Comparison of ENCODE assay signal across 8 cellular contexts in genomic region chr12:54017845-54018607, GRCh38. TPM values are rescaled to one million over a fixed set of nuclear protein-coding genes. Genes with fewer than 3 reads are reported as not detected.
DNase-seq lines count a peak whose midpoint lies in the region; ATAC-seq and TF ChIP-seq lines count a peak whose summit lies in the region.

No MANE protein-coding gene starts in this region.

- peaks cover 38% of the 10 kb centered on the region for H3F3A ChIP-seq in GM23338 (replicated peaks; ENCODE audit: low read depth)

- H3K9me3 Mint-ChIP-seq in GM23338 = peaks cover under 1% of the 10 kb centered on the region; the same call in 2 of the 3 replicates
- H3K9me3 Mint-ChIP-seq in activated naive CD4-positive, alpha-beta T cell treated with anti-CD3 and anti-CD28 coated beads, Interleukin-2, amount 50 U/mL, for 72 hours = no peaks in the 10 kb centered on the region

- TF ChIP-seq CTCF in GM23338 (conservative IDR thresholded peaks at IDR 0.05; ENCODE audit: low read depth in 2 of 2) (no peak), left ventricle myocardium inferior (IDR thresholded peaks at IDR 0.05; ENCODE audit: borderline replicate concordance) (no peak), vagina (IDR thresholded peaks at IDR 0.05) (no peak)

- H3K79me2 ChIP-seq in GM23338 (replicated peaks; ENCODE audit: insufficient read depth) = no peaks in the 10 kb centered on the region

- DNase-seq in ELR (ENCODE audit: low read depth) (peak; percentile 88), GM23338 (ENCODE audit: low spot score) (peak; percentile 86), M059J (ENCODE audit: low read depth) (peak; percentile 95), SK-MEL-5 (ENCODE audit: low read depth, low spot score) (peak; percentile 94), left ventricle myocardium inferior (peak; percentile 43), vagina (ENCODE audit: extremely low spot score in 2 of 2) (no peak)
- peak; percentile 60 to 72 for DNase-seq in activated naive CD4-positive, alpha-beta T cell treated with anti-CD3 and anti-CD28 coated beads, Interleukin-2, amount 50 U/mL, for 72 hours (ENCODE audit: low spot score in 2 of 2)

- H3K36me3 ChIP-seq in GM23338 (ENCODE audit: insufficient read depth) = no peaks in the 10 kb centered on the region; the same call in 1 of the 2 replicates
- H3K36me3 ChIP-seq in left ventricle myocardium inferior = no peaks in the 10 kb centered on the region
- H3K36me3 ChIP-seq in rectal smooth muscle tissue (ENCODE audit: control insufficient read depth, insufficient read depth, low read length) = no peaks in the 10 kb centered on the region
- H3K36me3 ChIP-seq in vagina = no peaks in the 10 kb centered on the region

- in situ Hi-C loops in SK-MEL-5 (cut with HindIII; ENCODE audit: low pct_unique_long_range_greater_than_20kb, low sequenced_read_pairs) = no loop called here

- no peak overlapping the region for H3K9ac ChIP-seq in rectal smooth muscle tissue (ENCODE audit: low read length)

- H3K4me1 ChIP-seq in GM23338 (ENCODE audit: insufficient read depth) = peaks cover 42% of the 10 kb centered on the region
- H3K4me1 ChIP-seq in left ventricle myocardium inferior = peaks cover 48% of the 10 kb centered on the region
- H3K4me1 ChIP-seq in rectal smooth muscle tissue (ENCODE audit: control insufficient read depth, insufficient read depth, low read length) = no peaks in the 10 kb centered on the region
- peaks cover 39% of the 10 kb centered on the region for H3K4me1 ChIP-seq in vagina

- H2AFZ ChIP-seq in GM23338 = peak overlapping the region; percentile 80

- H3K4me1 Mint-ChIP-seq in GM23338 = peaks cover 30% of the 10 kb centered on the region

- H3K27me3 Mint-ChIP-seq in GM23338 (ENCODE audit: insufficient read depth, low read depth, poor library complexity) = peaks cover 98% of the 10 kb centered on the region

- peak; percentile 56 for ATAC-seq in GM23338
- peak; percentile 89 for ATAC-seq in activated naive CD4-positive, alpha-beta T cell treated with anti-CD3 and anti-CD28 coated beads, Interleukin-2, amount 50 U/mL, for 72 hours

- no peaks in the 10 kb centered on the region for H3K9me3 ChIP-seq in left ventricle myocardium inferior (replicated peaks)
- H3K9me3 ChIP-seq in vagina = no peaks in the 10 kb centered on the region

- peak overlapping the region; percentile 62 for H3K4me3 Mint-ChIP-seq in GM23338

- peak overlapping the region; percentile 89 for H3K4me2 ChIP-seq in GM23338

- H3K27ac ChIP-seq in GM23338 (ENCODE audit: low read depth) (no peak overlapping the region), left ventricle myocardium inferior (replicated peaks) (no peak overlapping the region), rectal smooth muscle tissue (ENCODE audit: low read depth, low read length) (no peak overlapping the region), vagina (no peak overlapping the region)

- peaks cover 100% of the 10 kb centered on the region for H3K27me3 ChIP-seq in GM23338 (ENCODE audit: insufficient read depth)
- peaks cover 100% of the 10 kb centered on the region for H3K27me3 ChIP-seq in left ventricle myocardium inferior (ENCODE audit: low read depth)
- H3K27me3 ChIP-seq in rectal smooth muscle tissue (ENCODE audit: control insufficient read depth, insufficient read depth, low read length) = peaks cover 66% of the 10 kb centered on the region
- peaks cover 30% of the 10 kb centered on the region for H3K27me3 ChIP-seq in vagina

- H3K36me3 Mint-ChIP-seq in GM23338 (ENCODE audit: low read depth) = no peaks in the 10 kb centered on the region; the same call in 2 of the 3 replicates
- H3K36me3 Mint-ChIP-seq in activated naive CD4-positive, alpha-beta T cell treated with anti-CD3 and anti-CD28 coated beads, Interleukin-2, amount 50 U/mL, for 72 hours = peaks cover 0 to 7% of the 10 kb centered on the region in 2 donors

- H3K4me3 ChIP-seq in GM23338 (peak overlapping the region; percentile 63), left ventricle myocardium inferior (peak overlapping the region; percentile 66), rectal smooth muscle tissue (ENCODE audit: low read length) (peak overlapping the region; percentile 23), vagina (peak overlapping the region; percentile 27 to 38)

- no peak for TF ChIP-seq POLR2A in vagina (IDR thresholded peaks at IDR 0.05)

- no peak overlapping the region for H3K27ac Mint-ChIP-seq in GM23338
- peak overlapping the region in 1 of 2 donors; percentile 25 for H3K27ac Mint-ChIP-seq in activated naive CD4-positive, alpha-beta T cell treated with anti-CD3 and anti-CD28 coated beads, Interleukin-2, amount 50 U/mL, for 72 hours

- no peaks in the 10 kb centered on the region for H3K9me2 ChIP-seq in GM23338 (ENCODE audit: insufficient read depth)

- intact Hi-C loops in left ventricle myocardium inferior (cut with micrococcal nuclease) = no loop called here
- intact Hi-C loops in vagina (cut with DNase I) = loop anchor here (5.0 kb wide), 1 partner anchor 109 kb away; no protein-coding TSS in a partner anchor

- H4K20me1 ChIP-seq in GM23338 (replicated peaks; ENCODE audit: insufficient read depth) = peaks cover 40% of the 10 kb centered on the region

TF ChIP-seq in GM23338, 12 proteins besides CTCF, POLR2A, EP300 and RAD21:
- TF ChIP-seq CREB1 (CRISPR knock-in tag; IDR thresholded peaks at IDR 0.05; ENCODE audit: low read depth) (no peak), ZNF114 (CRISPR knock-in tag; IDR thresholded peaks at IDR 0.05) (no peak), ETS1 (IDR thresholded peaks at IDR 0.05) (no peak), EZH2phosphoT487 (IDR thresholded peaks at IDR 0.05; ENCODE audit: unreplicated experiment) (peak; percentile 43), EZH2 (IDR thresholded peaks at IDR 0.05; ENCODE audit: low read depth, unreplicated experiment) (peak; percentile 68)

RNA-seq across cellular contexts. Expression of gene HOXC8, which starts 9.2 kb away (rescaled TPM):
- total RNA-seq in GM23338 (2014; rRNA removed; shearing (Covaris generic)) = not detected in 2 replicates
- not detected in 2 replicates for polyA plus RNA-seq in GM23338 (2016; fragmentation: Nextera tagmentation; extraction: Ambion mirVana)
- total RNA-seq in M059J (2014; rRNA removed; shearing (Covaris generic)) = 0.84 and 1.2 TPM in 2 replicates
- 1.0 and 1.1 TPM in 2 replicates for total RNA-seq in SK-MEL-5 (2014; rRNA removed; shearing (Covaris generic))
- polyA plus RNA-seq in SK-MEL-5 (2015; cell fraction: cytosol; rRNA removed) = 4.2 and 5.3 TPM in 2 replicates
- polyA plus RNA-seq in SK-MEL-5 (2015; cell fraction: nucleus; rRNA removed) = 6.3 and 7.8 TPM in 2 replicates
- total RNA-seq in activated naive CD4-positive, alpha-beta T cell treated with anti-CD3 and anti-CD28 coated beads, Interleukin-2, amount 50 U/mL, for 72 hours = not detected
- total RNA-seq in left ventricle myocardium inferior = not detected
- total RNA-seq in vagina = not detected

RNA-seq across cellular contexts. Expression of gene HOXC6, which starts 10.2 kb away (rescaled TPM):
- total RNA-seq in GM23338 (2014; rRNA removed; shearing (Covaris generic)) = not detected in 2 replicates
- not detected in 2 replicates for polyA plus RNA-seq in GM23338 (2016; fragmentation: Nextera tagmentation; extraction: Ambion mirVana)
- total RNA-seq in M059J (2014; rRNA removed; shearing (Covaris generic)) = 2.5 and 5.2 TPM in 2 replicates
- 1.5 and 2.1 TPM in 2 replicates for total RNA-seq in SK-MEL-5 (2014; rRNA removed; shearing (Covaris generic))
- polyA plus RNA-seq in SK-MEL-5 (2015; cell fraction: cytosol; rRNA removed) = 8.4 and 10.3 TPM in 2 replicates
- polyA plus RNA-seq in SK-MEL-5 (2015; cell fraction: nucleus; rRNA removed) = 4.1 and 13.3 TPM in 2 replicates
- not detected for total RNA-seq in activated naive CD4-positive, alpha-beta T cell treated with anti-CD3 and anti-CD28 coated beads, Interleukin-2, amount 50 U/mL, for 72 hours
- total RNA-seq in left ventricle myocardium inferior = not detected
- not detected for total RNA-seq in vagina

RNA-seq across cellular contexts. Expression of gene HOXC5, which starts 14.8 kb away (rescaled TPM):
- not detected in 2 replicates for total RNA-seq in GM23338 (2014; rRNA removed; shearing (Covaris generic))
- polyA plus RNA-seq in GM23338 (2016; fragmentation: Nextera tagmentation; extraction: Ambion mirVana) = not detected in 2 replicates
- 0.25 TPM in 1 of 2 replicates, not detected in the other for total RNA-seq in M059J (2014; rRNA removed; shearing (Covaris generic))
- total RNA-seq in SK-MEL-5 (2014; rRNA removed; shearing (Covaris generic)) = not detected in 2 replicates
- polyA plus RNA-seq in SK-MEL-5 (2015; cell fraction: cytosol; rRNA removed) = not detected in 2 replicates
- not detected in 2 replicates for polyA plus RNA-seq in SK-MEL-5 (2015; cell fraction: nucleus; rRNA removed)
- total RNA-seq in activated naive CD4-positive, alpha-beta T cell treated with anti-CD3 and anti-CD28 coated beads, Interleukin-2, amount 50 U/mL, for 72 hours = not detected
- not detected for total RNA-seq in left ventricle myocardium inferior
- not detected for total RNA-seq in vagina

RNA-seq across cellular contexts. Expression of gene HOXC9, which starts 18.1 kb away (rescaled TPM):
- total RNA-seq in GM23338 (2014; rRNA removed; shearing (Covaris generic)) = not detected in 2 replicates
- not detected in 2 replicates for polyA plus RNA-seq in GM23338 (2016; fragmentation: Nextera tagmentation; extraction: Ambion mirVana)
- 4.9 and 5.7 TPM in 2 replicates for total RNA-seq in M059J (2014; rRNA removed; shearing (Covaris generic))
- 7.2 and 9.4 TPM in 2 replicates for total RNA-seq in SK-MEL-5 (2014; rRNA removed; shearing (Covaris generic))
- polyA plus RNA-seq in SK-MEL-5 (2015; cell fraction: cytosol; rRNA removed) = 12.0 and 14.2 TPM in 2 replicates
- polyA plus RNA-seq in SK-MEL-5 (2015; cell fraction: nucleus; rRNA removed) = 0.28 and 1.6 TPM in 2 replicates
- not detected for total RNA-seq in activated naive CD4-positive, alpha-beta T cell treated with anti-CD3 and anti-CD28 coated beads, Interleukin-2, amount 50 U/mL, for 72 hours
- total RNA-seq in left ventricle myocardium inferior (not detected), vagina (not detected)

RNA-seq across cellular contexts. Expression of gene HOXC10, which starts 33.1 kb away (rescaled TPM):
- total RNA-seq in GM23338 (2014; rRNA removed; shearing (Covaris generic)) = not detected in 2 replicates
- polyA plus RNA-seq in GM23338 (2016; fragmentation: Nextera tagmentation; extraction: Ambion mirVana) = not detected in 2 replicates
- 15.0 and 15.3 TPM in 2 replicates for total RNA-seq in M059J (2014; rRNA removed; shearing (Covaris generic))
- 0.45 and 0.53 TPM in 2 replicates for total RNA-seq in SK-MEL-5 (2014; rRNA removed; shearing (Covaris generic))
- polyA plus RNA-seq in SK-MEL-5 (2015; cell fraction: cytosol; rRNA removed) = 4.3 and 6.6 TPM in 2 replicates
- 1.7 and 2.5 TPM in 2 replicates for polyA plus RNA-seq in SK-MEL-5 (2015; cell fraction: nucleus; rRNA removed)
- total RNA-seq in activated naive CD4-positive, alpha-beta T cell treated with anti-CD3 and anti-CD28 coated beads, Interleukin-2, amount 50 U/mL, for 72 hours = not detected
- total RNA-seq in left ventricle myocardium inferior = not detected
- total RNA-seq in vagina = not detected

Comparison
In these comparisons a context has a peak if more than half of its experiments do, and no peak if none do; other contexts are left out.
1. DNase-seq: peak in ELR (single experiment), GM23338 (single experiment), M059J (single experiment), SK-MEL-5 (single experiment), activated naive CD4-positive, alpha-beta T cell treated with anti-CD3 and anti-CD28 coated beads, Interleukin-2, amount 50 U/mL, for 72 hours (2 of 2) and left ventricle myocardium inferior (single experiment); none in vagina (0 of 2).
2. Peak in every context shown above with its lines, with median percentiles within 50 percentile points of each other: H3K4me3 ChIP-seq.